24 cellular contexts compared by ENCODE assay signal in the genomic region with DNA sequence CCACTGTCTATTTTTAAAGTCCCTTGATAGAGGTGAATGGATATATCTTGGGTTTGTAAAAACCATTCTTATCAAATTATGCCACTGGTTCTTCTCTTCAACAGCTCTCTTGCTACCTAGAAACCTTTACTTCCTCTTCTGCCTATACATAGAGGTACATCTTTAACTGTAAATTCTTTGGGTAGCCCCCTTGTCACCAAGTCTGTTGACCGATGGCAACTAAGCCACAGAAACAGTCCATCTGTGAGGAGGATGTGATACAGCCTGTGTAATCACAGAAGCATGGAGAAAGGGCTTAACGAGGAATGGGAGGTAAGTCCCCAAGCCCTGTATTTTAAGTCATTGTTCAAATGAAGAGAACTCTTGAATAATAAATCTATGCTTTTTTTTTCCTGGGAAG.
DNase-seq lines count a peak whose midpoint lies in the region; ATAC-seq and TF ChIP-seq lines count a peak whose summit lies in the region.
"Had no signal": no experiment of that assay in that cellular context is flagged by ENCODE, and none has a peak within 500 bp of the region (broad histone marks: within the 10 kb centered on the region; RNA-seq: fewer than 3 reads in every experiment).

No MANE protein-coding gene starts in this region.

- H3K4me2 ChIP-seq in Loucy (ENCODE audit: low read depth, low read length, poor library complexity, severe bottlenecking) = peak overlapping the region; percentile 57
- H3K4me2 ChIP-seq: BLaER1 had no signal

- no peak overlapping the region for H3K27ac Mint-ChIP-seq in stimulated activated memory B cell treated with anti-CD40 and anti-IgM and Interleukin-4, amounts not matched to agents 10 μg/mL and 1 μg/mL and 100 μg/mL, for 72 hours
- H3K27ac Mint-ChIP-seq: CD14-positive monocyte; CD4-positive, alpha-beta memory T cell; CD4-positive, CD25-positive, alpha-beta regulatory T cell; CD8-positive, alpha-beta memory T cell had no signal

- H3K4me1 Mint-ChIP-seq in stimulated activated memory B cell treated with anti-CD40 and anti-IgM and Interleukin-4, amounts not matched to agents 10 μg/mL and 1 μg/mL and 100 μg/mL, for 72 hours = no peaks in the 10 kb centered on the region
- H3K4me1 Mint-ChIP-seq: CD4-positive, alpha-beta memory T cell; CD4-positive, CD25-positive, alpha-beta regulatory T cell; CD8-positive, alpha-beta memory T cell had no signal

- peaks cover 37% of the 10 kb centered on the region for H3K27me3 Mint-ChIP-seq in stimulated activated memory B cell treated with anti-CD40 and anti-IgM and Interleukin-4, amounts not matched to agents 10 μg/mL and 1 μg/mL and 100 μg/mL, for 72 hours

- no peak for TF ChIP-seq CTCF in Loucy (conservative IDR thresholded peaks at IDR 0.05; ENCODE audit: low read length)

- intact Hi-C loops in head of caudate nucleus (cut with DNase I) = no loop called here

- no peaks in the 10 kb centered on the region for H3F3A ChIP-seq in Loucy (ENCODE audit: low read depth)

- peak overlapping the region; percentile 61 for H2AFZ ChIP-seq in Loucy (ENCODE audit: low read length)

- no peaks in the 10 kb centered on the region for H3K9me2 ChIP-seq in Loucy (replicated peaks; ENCODE audit: low read depth, low read length)

- peak; percentile 70 for ATAC-seq in stimulated activated memory B cell treated with anti-CD40 and anti-IgM and Interleukin-4, amounts not matched to agents 10 μg/mL and 1 μg/mL and 100 μg/mL, for 72 hours
- ATAC-seq: GM12878 had no signal

- peaks cover 21% of the 10 kb centered on the region for H3K4me1 ChIP-seq in Loucy (ENCODE audit: insufficient read depth, low read length, poor library complexity, severe bottlenecking)
- H3K4me1 ChIP-seq: BE2C had no signal

- no peak overlapping the region for H3K4me3 ChIP-seq in Loucy (ENCODE audit: low read length, poor library complexity, severe bottlenecking)
- H3K4me3 ChIP-seq: BLaER1, GM12878 had no signal

- peaks cover 3% of the 10 kb centered on the region for H3K9me3 Mint-ChIP-seq in stimulated activated memory B cell treated with anti-CD40 and anti-IgM and Interleukin-4, amounts not matched to agents 10 μg/mL and 1 μg/mL and 100 μg/mL, for 72 hours

- no peaks in the 10 kb centered on the region for H3K79me2 ChIP-seq in Loucy (ENCODE audit: insufficient read depth, low read length)

- H3K9ac ChIP-seq in Loucy (ENCODE audit: low read depth, low read length, poor library complexity, severe bottlenecking) = no peak overlapping the region
- H3K9ac ChIP-seq: BLaER1 had no signal

- H3K36me3 ChIP-seq in Loucy (ENCODE audit: insufficient read depth, low read length) = no peaks in the 10 kb centered on the region
- H3K36me3 ChIP-seq: BE2C, BLaER1 had no signal

- H3K27me3 ChIP-seq in Loucy (ENCODE audit: insufficient read depth, low read length, poor library complexity, severe bottlenecking) = no peaks in the 10 kb centered on the region
- H3K27me3 ChIP-seq: BE2C, BLaER1 had no signal

- no peaks in the 10 kb centered on the region for H3K9me3 ChIP-seq in Loucy (ENCODE audit: insufficient read depth, low read depth, low read length)
- H3K9me3 ChIP-seq: BE2C, BLaER1 had no signal

- no peaks in the 10 kb centered on the region for H3K36me3 Mint-ChIP-seq in stimulated activated memory B cell treated with anti-CD40 and anti-IgM and Interleukin-4, amounts not matched to agents 10 μg/mL and 1 μg/mL and 100 μg/mL, for 72 hours
- H3K36me3 Mint-ChIP-seq: CD14-positive monocyte; CD4-positive, CD25-positive, alpha-beta regulatory T cell; CD8-positive, alpha-beta memory T cell had no signal

- DNase-seq in Kasumi-1 (lab: John Stamatoyannopoulos, UW) (peak; percentile 6 to 10), HK-2 (ENCODE audit: unreplicated experiment) (no peak), SK-N-DZ (ENCODE audit: low spot score) (no peak), head of caudate nucleus (no peak)
- DNase-seq: 8988T; ACHN; BE2C; C1 segment of cervical spinal cord; CD4-positive, alpha-beta memory T cell; CD4-positive, CD25-positive, alpha-beta regulatory T cell; CD8-positive, alpha-beta memory T cell; COR-L47; DMS 273 treated with DMSO at 0.1 percent for 48 hours; DMS153; DMS53; DMS79; DND-41; EL; GDM1 had no signal

- no peaks in the 10 kb centered on the region for H4K20me1 ChIP-seq in Loucy (ENCODE audit: insufficient read depth, low read length, poor library complexity, severe bottlenecking)
- H4K20me1 ChIP-seq: BLaER1 had no signal

- no peak overlapping the region for H3K4me3 Mint-ChIP-seq in stimulated activated memory B cell treated with anti-CD40 and anti-IgM and Interleukin-4, amounts not matched to agents 10 μg/mL and 1 μg/mL and 100 μg/mL, for 72 hours
- H3K4me3 Mint-ChIP-seq: CD14-positive monocyte; CD4-positive, alpha-beta memory T cell; CD4-positive, CD25-positive, alpha-beta regulatory T cell; CD8-positive, alpha-beta memory T cell had no signal

Comparison
In these comparisons a context has a peak if more than half of its experiments do, and no peak if none do; other contexts are left out.
1. DNase-seq: peak in Kasumi-1 (2 of 2); none in HK-2 (single experiment), SK-N-DZ (single experiment) and head of caudate nucleus (0 of 42).